Comparison of ENCODE assay signal across 29 cellular contexts in the genomic region with DNA sequence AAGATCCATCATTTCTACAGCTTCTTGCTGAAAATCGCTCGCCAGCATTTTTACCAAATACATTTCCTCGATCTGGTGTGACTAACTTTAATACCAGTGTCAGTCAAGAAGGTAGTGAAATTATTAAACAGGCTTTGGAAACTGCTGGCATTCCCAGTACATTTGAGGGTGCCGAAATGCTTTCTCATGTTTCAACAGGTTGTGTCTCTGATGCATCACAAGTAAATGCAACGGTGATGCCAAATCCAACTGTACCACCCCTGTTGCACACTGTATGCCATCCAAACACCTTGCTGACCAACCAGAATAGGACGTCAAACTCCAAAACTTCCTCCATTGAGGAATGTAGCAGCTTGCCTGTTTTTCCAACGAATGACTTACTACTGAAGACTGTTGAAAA.
"Had no signal": no experiment of that assay in that cellular context is flagged by ENCODE, and none has a peak within 500 bp of the region (broad histone marks: within the 10 kb centered on the region; RNA-seq: fewer than 3 reads in every experiment).

No MANE protein-coding gene starts in this region.

- H3K36me3 ChIP-seq: ovary, uterus had no signal

- H3K27ac Mint-ChIP-seq: natural killer cell; nephron; neural progenitor cell; progenitor cell of endocrine pancreas; stimulated activated naive CD8-positive, alpha-beta T cell treated with anti-CD3 and anti-CD28 coated beads, Interleukin-15, amount 100 ng/mL, for 72 hours; type B pancreatic cell had no signal

- H3K9me3 ChIP-seq: ovary, psoas muscle, right lobe of liver, sigmoid colon, testis, tibial artery, transverse colon, upper lobe of right lung, uterus had no signal

- ATAC-seq: natural killer cell; psoas muscle; right cardiac atrium; right lobe of liver; stimulated activated effector memory CD8-positive, alpha-beta T cell treated with anti-CD3 and anti-CD28 coated beads, Interleukin-12 subunit alpha, Interleukin-12 subunit beta, amount 100 ng/mL, for 72 hours; stimulated activated naive CD8-positive, alpha-beta T cell treated with anti-CD3 and anti-CD28 coated beads, Interleukin-15, amount 100 ng/mL, for 72 hours; stimulated activated naive CD8-positive, alpha-beta T cell treated with anti-CD3 and anti-CD28 coated beads, Interleukin-15, Interleukin-2, amounts not matched to agents 100 U/mL and 50 U/mL, for 24 hours; upper lobe of right lung had no signal

- H3K79me2 ChIP-seq: parathyroid adenoma had no signal

- DNase-seq: natural killer cell; occipital lobe; ovary; posterior cingulate gyrus; psoas muscle; right cardiac atrium; right lobe of liver; sigmoid colon; small intestine; stimulated activated CD4-positive, alpha-beta T cell treated with anti-CD3 and anti-CD28 coated beads, Interleukin-15, amount 100 ng/mL, for 24 hours; stimulated activated CD4-positive, alpha-beta T cell treated with anti-CD3 and anti-CD28 coated beads, Interleukin-2, amount 100 ng/mL, for 24 hours; stimulated activated CD4-positive, alpha-beta T cell treated with anti-CD3 and anti-CD28 coated beads, Interleukin-2, amount 100 ng/mL, for 48 hours; stimulated activated CD4-positive, alpha-beta T cell treated with anti-CD3 and anti-CD28 coated beads, Interleukin-4, amount 100 ng/mL, for 24 hours; stimulated activated naive CD4-positive, alpha-beta T cell; stimulated activated naive CD8-positive, alpha-beta T cell treated with anti-CD3 and anti-CD28 coated beads, Interleukin-15, amount 100 ng/mL, for 72 hours; stimulated activated naive CD8-positive, alpha-beta T cell treated with anti-CD3 and anti-CD28 coated beads, Interleukin-15, Interleukin-2, amounts not matched to agents 100 U/mL and 50 U/mL, for 24 hours; substantia nigra; testis; tibial artery; transverse colon; upper lobe of right lung; uterus had no signal

- H3K9ac ChIP-seq: neural progenitor cell, parathyroid adenoma had no signal

- H3K9me3 Mint-ChIP-seq: natural killer cell, neural progenitor cell had no signal

- H3K4me1 ChIP-seq: neural progenitor cell, parathyroid adenoma, psoas muscle, right lobe of liver, sigmoid colon, suprapubic skin, testis, tibial artery, transverse colon, upper lobe of right lung, uterus had no signal

- H3K4me3 ChIP-seq: neural progenitor cell, ovary, psoas muscle, right lobe of liver, sigmoid colon, suprapubic skin, testis, tibial artery, transverse colon, upper lobe of right lung, uterus had no signal

- H3K27ac ChIP-seq: neural progenitor cell, ovary, parathyroid adenoma, psoas muscle, right lobe of liver, sigmoid colon, suprapubic skin, testis, tibial artery, transverse colon, upper lobe of right lung, uterus had no signal

- H3K27me3 ChIP-seq: neural progenitor cell, ovary, right lobe of liver, sigmoid colon, suprapubic skin, testis, tibial artery, transverse colon, upper lobe of right lung, uterus had no signal

- H3K27me3 Mint-ChIP-seq: progenitor cell of endocrine pancreas; stimulated activated naive CD8-positive, alpha-beta T cell treated with anti-CD3 and anti-CD28 coated beads, Interleukin-15, amount 100 ng/mL, for 72 hours; type B pancreatic cell had no signal

- H3K4me1 Mint-ChIP-seq: nephron, neural progenitor cell had no signal

- H3K4me2 ChIP-seq: neural progenitor cell had no signal

- H3K4me3 Mint-ChIP-seq: natural killer cell; nephron; neural progenitor cell; stimulated activated effector memory CD8-positive, alpha-beta T cell treated with anti-CD3 and anti-CD28 coated beads, Interleukin-12 subunit alpha, Interleukin-12 subunit beta, amount 100 ng/mL, for 72 hours; stimulated activated naive CD8-positive, alpha-beta T cell treated with anti-CD3 and anti-CD28 coated beads, Interleukin-15, amount 100 ng/mL, for 72 hours; type B pancreatic cell had no signal

- H2AFZ ChIP-seq: neural progenitor cell, parathyroid adenoma had no signal

- FAIRE-seq: small intestine had no signal
